Comparison of ENCODE assay signal across 8 cellular contexts in genomic region chr17:44655983-44656700, GRCh38. TPM values are rescaled to one million over a fixed set of nuclear protein-coding genes. Genes with fewer than 3 reads are reported as not detected.
DNase-seq lines count a peak whose midpoint lies in the region; ATAC-seq and TF ChIP-seq lines count a peak whose summit lies in the region.

Gene MEIOC (plus strand): TSS chr17:44656468. CDS start chr17:44656614, 146 bp downstream.

- DNase-seq in NCI-H2171 treated with DMSO at 0.1 percent for 48 hours (lab: John Stamatoyannopoulos, UW) (peak; percentile 81), iris pigment epithelial cell (ENCODE audit: low read depth) (peak; percentile 6), prostate gland (ENCODE audit: low spot score) (no peak), NK-92 (lab: John Stamatoyannopoulos, UW; ENCODE audit: unreplicated experiment) (no peak), NCI-H1694 (lab: John Stamatoyannopoulos, UW) (no peak)
- peak; percentile 43 to 62 for DNase-seq in activated T-cell treated with anti-CD3 and anti-CD28 coated beads, Interleukin-2, amount 50 U/mL, for 72 hours
- peak; percentile 19 for DNase-seq in stimulated activated CD8-positive, alpha-beta memory T cell treated with anti-CD3 and anti-CD28 coated beads, Interleukin-7, amount 100 ng/mL, for 24 hours (ENCODE audit: low read depth)

- peaks cover 5% of the 10 kb centered on the region for H3K4me1 Mint-ChIP-seq in activated T-cell treated with anti-CD3 and anti-CD28 coated beads, Interleukin-2, amount 50 U/mL, for 72 hours (ENCODE audit: low read depth)

- intact Hi-C loops in prostate gland (cut with DNase I) = no loop called here

- no peak for TF ChIP-seq CTCF in prostate gland (IDR thresholded peaks at IDR 0.05)

- no peak within 1 kb of the TSS for H3K4me3 ChIP-seq in prostate gland

- peaks cover 17% of the 10 kb centered on the region for H3K27me3 ChIP-seq in prostate gland (replicated peaks; ENCODE audit: insufficient read depth)

- peak within 1 kb of the TSS; percentile 85 for H3K4me3 Mint-ChIP-seq in activated T-cell treated with anti-CD3 and anti-CD28 coated beads, Interleukin-2, amount 50 U/mL, for 72 hours

- peaks cover 0 to 2% of the 10 kb centered on the region in 2 donors for H3K36me3 Mint-ChIP-seq in activated T-cell treated with anti-CD3 and anti-CD28 coated beads, Interleukin-2, amount 50 U/mL, for 72 hours (ENCODE audit: insufficient read depth in 2 of 2)

- H3K9me3 ChIP-seq in ES-I3 (ENCODE audit: control insufficient read depth, insufficient read depth, low read length) (peaks cover 5% of the 10 kb centered on the region; the same call in 1 of the 2 replicates), prostate gland (no peaks in the 10 kb centered on the region)

- peak; percentile 94 to 96 for ATAC-seq in activated T-cell treated with anti-CD3 and anti-CD28 coated beads, Interleukin-2, amount 50 U/mL, for 72 hours (replicated peaks in 1 of 2)

- WGBS in prostate gland = 8% methylated on average over 55 of the region's 57 CpGs

- H3K27me3 Mint-ChIP-seq in activated T-cell treated with anti-CD3 and anti-CD28 coated beads, Interleukin-2, amount 50 U/mL, for 72 hours (ENCODE audit: low read depth) = peaks cover 34% of the 10 kb centered on the region

- no peak within 1 kb of the TSS for H3K27ac Mint-ChIP-seq in activated T-cell treated with anti-CD3 and anti-CD28 coated beads, Interleukin-2, amount 50 U/mL, for 72 hours

- H3K27ac ChIP-seq in prostate gland = no peak within 1 kb of the TSS

- peak within 1 kb of the TSS; percentile 50; the same call in 1 of the 2 replicates for H3K9ac ChIP-seq in ES-I3 (ENCODE audit: low read depth, low read length)

- H3K9me3 Mint-ChIP-seq in activated T-cell treated with anti-CD3 and anti-CD28 coated beads, Interleukin-2, amount 50 U/mL, for 72 hours = no peaks in the 10 kb centered on the region

- TF ChIP-seq POLR2A in prostate gland (IDR thresholded peaks at IDR 0.05) = no peak

- H3K4me1 ChIP-seq in ES-I3 (ENCODE audit: insufficient read depth, low read length) (no peaks in the 10 kb centered on the region), prostate gland (replicated peaks) (no peaks in the 10 kb centered on the region)

- H3K36me3 ChIP-seq in ES-I3 (ENCODE audit: insufficient read depth, low read length) (no peaks in the 10 kb centered on the region), prostate gland (no peaks in the 10 kb centered on the region)

RNA-seq across cellular contexts. Expression of gene MEIOC, which starts in this region (rescaled TPM):
- total RNA-seq in activated T-cell treated with anti-CD3 and anti-CD28 coated beads, Interleukin-2, amount 50 U/mL, for 72 hours = under 1 TPM in 1 of 2 donors, not detected in 1; 0.82 TPM
- 10 to 100 TPM in 1 of 2 donors, not detected in 1; 21.8 TPM for total RNA-seq in prostate gland

Comparison
In these comparisons a context has a peak if more than half of its experiments do, and no peak if none do; other contexts are left out.
1. Peak in DNase-seq and ATAC-seq in activated T-cell treated with anti-CD3 and anti-CD28 coated beads, Interleukin-2, amount 50 U/mL, for 72 hours; RNA of the gene not detected or under 1 TPM.
2. DNase-seq: peak in NCI-H2171 treated with DMSO at 0.1 percent for 48 hours (single experiment), iris pigment epithelial cell (single experiment) and stimulated activated CD8-positive, alpha-beta memory T cell treated with anti-CD3 and anti-CD28 coated beads, Interleukin-7, amount 100 ng/mL, for 24 hours (single experiment); none in prostate gland (single experiment), NK-92 (single experiment) and NCI-H1694 (single experiment).